ENCODE assay signal across 20 cellular contexts in the genomic region with DNA sequence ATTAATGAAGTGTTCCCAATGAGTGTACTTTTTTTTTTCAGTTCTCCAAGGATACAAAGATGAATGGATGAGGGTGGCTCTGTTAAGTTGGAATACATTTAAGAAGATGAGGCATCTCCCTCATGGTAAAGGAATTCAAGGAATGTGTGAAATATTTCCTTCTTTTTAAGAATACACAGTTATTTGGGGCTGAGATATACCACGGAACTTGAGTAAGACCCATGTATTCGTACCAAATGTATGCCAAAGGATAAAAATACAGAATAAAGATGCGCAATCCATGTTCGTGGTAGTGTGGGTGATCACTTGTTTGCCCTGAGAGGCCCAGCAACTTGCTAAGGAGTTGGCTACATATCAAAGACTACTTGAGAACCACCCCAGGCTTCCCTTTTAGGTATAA.
DNase-seq lines count a peak whose midpoint lies in the region; ATAC-seq and TF ChIP-seq lines count a peak whose summit lies in the region.
"Had no signal": no experiment of that assay in that cellular context is flagged by ENCODE, and none has a peak within 500 bp of the region (broad histone marks: within the 10 kb centered on the region; RNA-seq: fewer than 3 reads in every experiment).

No MANE protein-coding gene starts in this region.

- CTCF ChIA-PET in CD4-positive, alpha-beta memory T cell (lab: Charles Lee; ENCODE audit: partially characterized antibody), result no interaction called here

- DNase-seq in COLO829 (ENCODE audit: low spot score) (peak; percentile 30), NCI-H226 (peak; percentile 76), choroid plexus epithelial cell (ENCODE audit: low read depth) (peak; percentile 69), kidney tubule cell (ENCODE audit: low spot score) (peak; percentile 80), GF-D8 (lab: John Stamatoyannopoulos, UW) (no peak)
- DNase-seq in CD4-positive, alpha-beta memory T cell, result no peak
- no peak for DNase-seq in activated CD4-positive, alpha-beta T cell treated with anti-CD3 and anti-CD28 coated beads, Interleukin-2, amount 50 U/mL, for 4 hours
- DNase-seq: activated CD8-positive, alpha-beta T cell treated with anti-CD3 and anti-CD28 coated beads for 36 hours; activated T-cell treated with anti-CD3 and anti-CD28 coated beads, Interleukin-2, amount 50 U/mL, for 48 hours; effector CD8-positive, alpha-beta T cell; H7; NCI-H146; NCI-H2227 treated with DMSO at 0.1 percent for 48 hours; ovary; SHP77; stimulated activated CD4-positive, alpha-beta T cell treated with anti-CD3 and anti-CD28 coated beads, Interleukin-4, amount 100 ng/mL, for 1 hour; T-helper 1 cell; WERI-Rb-1 had no signal

- H3K27me3 Mint-ChIP-seq in CD4-positive, alpha-beta memory T cell, result no peaks in the 10 kb centered on the region
- H3K27me3 Mint-ChIP-seq: activated CD8-positive, alpha-beta T cell treated with anti-CD3 and anti-CD28 coated beads for 36 hours; central memory CD8-positive, alpha-beta T cell had no signal

- POLR2A ChIA-PET in CD4-positive, alpha-beta memory T cell (lab: Charles Lee; ENCODE audit: partially characterized antibody), result no interaction called here

- H3K4me3 Mint-ChIP-seq in CD4-positive, alpha-beta memory T cell, result no peak overlapping the region
- H3K4me3 Mint-ChIP-seq: activated CD8-positive, alpha-beta T cell treated with anti-CD3 and anti-CD28 coated beads for 36 hours; central memory CD8-positive, alpha-beta T cell had no signal

- no peak overlapping the region for H3K4me3 ChIP-seq in choroid plexus epithelial cell (ENCODE audit: low read depth, low read length)
- no peak overlapping the region for H3K4me3 ChIP-seq in CD4-positive, alpha-beta memory T cell (ENCODE audit: low read length in 2 of 2)
- H3K4me3 ChIP-seq: ovary had no signal

- peaks cover 3 to 21% (median 12%) of the 10 kb centered on the region in 8 donors for H3K9me3 Mint-ChIP-seq in CD4-positive, alpha-beta memory T cell

- H3K27ac ChIP-seq in CD4-positive, alpha-beta memory T cell (ENCODE audit: low read depth, low read length), result no peak overlapping the region
- H3K27ac ChIP-seq: ovary, WERI-Rb-1 had no signal

- ATAC-seq in GM18870 (IDR thresholded peaks at IDR 0.05; ENCODE audit: unreplicated experiment), result no peak
- ATAC-seq: activated CD8-positive, alpha-beta T cell treated with anti-CD3 and anti-CD28 coated beads for 36 hours had no signal

- H3K27ac Mint-ChIP-seq in CD4-positive, alpha-beta memory T cell, result no peak overlapping the region
- H3K27ac Mint-ChIP-seq: activated CD8-positive, alpha-beta T cell treated with anti-CD3 and anti-CD28 coated beads for 36 hours had no signal

- H3K36me3 Mint-ChIP-seq in CD4-positive, alpha-beta memory T cell, result no peaks in the 10 kb centered on the region

- TF ChIP-seq CTCF in choroid plexus epithelial cell (conservative IDR thresholded peaks at IDR 0.05; ENCODE audit: low read depth, low read length), result no peak

- H3K9me3 ChIP-seq in CD4-positive, alpha-beta memory T cell (ENCODE audit: control insufficient read depth in 1 of 2, low read length in 2 of 2), result no peaks in the 10 kb centered on the region
- H3K9me3 ChIP-seq: ovary had no signal

- no peaks in the 10 kb centered on the region for H3K27me3 ChIP-seq in CD4-positive, alpha-beta memory T cell (ENCODE audit: insufficient read depth, low read length)
- H3K27me3 ChIP-seq: ovary had no signal

- no peaks in the 10 kb centered on the region for H3K4me1 ChIP-seq in CD4-positive, alpha-beta memory T cell (ENCODE audit: insufficient read depth, low read length)

- no peaks in the 10 kb centered on the region for H3K36me3 ChIP-seq in CD4-positive, alpha-beta memory T cell (ENCODE audit: insufficient read depth, low read length)
- H3K36me3 ChIP-seq: ovary, WERI-Rb-1 had no signal

- no peaks in the 10 kb centered on the region for H3K4me1 Mint-ChIP-seq in CD4-positive, alpha-beta memory T cell
- H3K4me1 Mint-ChIP-seq: central memory CD8-positive, alpha-beta T cell had no signal

- intact Hi-C loops in CD4-positive, alpha-beta memory T cell (cut with micrococcal nuclease), result no loop called here

Comparison
In these comparisons a context has a peak if more than half of its experiments do, and no peak if none do; other contexts are left out.
1. DNase-seq: peak in COLO829 (single experiment), NCI-H226 (single experiment), choroid plexus epithelial cell (single experiment) and kidney tubule cell (single experiment); none in CD4-positive, alpha-beta memory T cell (0 of 5), GF-D8 (single experiment) and activated CD4-positive, alpha-beta T cell treated with anti-CD3 and anti-CD28 coated beads, Interleukin-2, amount 50 U/mL, for 4 hours (0 of 2).